Comparison of ENCODE assay signal across 8 cellular contexts in genomic region chr13:88745013-88745412, GRCh38.
"Had no signal": no experiment of that assay in that cellular context is flagged by ENCODE, and none has a peak within 500 bp of the region (broad histone marks: within the 10 kb centered on the region; RNA-seq: fewer than 3 reads in every experiment).

No MANE protein-coding gene starts in this region.

- H3K36me3 ChIP-seq: HAP-1 had no signal

- H3K4me2 ChIP-seq: GM23338 had no signal

- H3K4me3 ChIP-seq: GM23338, HAP-1 had no signal

- H3K27ac ChIP-seq: HL-60 had no signal

- DNase-seq: H7, HFFc6, Kasumi-1, KG1 had no signal

- ATAC-seq: GM23338, HCT116 had no signal

- H3K4me1 ChIP-seq: HAP-1 had no signal

- H2AFZ ChIP-seq: GM23338 had no signal

- H3K9me3 ChIP-seq: HAP-1 had no signal
